12 cellular contexts compared by ENCODE assay signal in genomic region chr1:159187647-159188374, GRCh38. TPM values are rescaled to one million over a fixed set of nuclear protein-coding genes. Genes with fewer than 3 reads are reported as not detected.
A peak's percentile ranks its signal among the peaks of the same experiment; 100 is the strongest.
DNase-seq lines count a peak whose midpoint lies in the region; ATAC-seq, FAIRE-seq and TF ChIP-seq lines count a peak whose summit lies in the region.
"Had no signal": no experiment of that assay in that cellular context is flagged by ENCODE, and none has a peak within 500 bp of the region (broad histone marks: within the 10 kb centered on the region; RNA-seq: fewer than 3 reads in every experiment).

No MANE protein-coding gene starts in this region.

- peak overlapping the region; percentile 85 for H3K4me3 Mint-ChIP-seq in neural crest cell
- no peak overlapping the region for H3K4me3 Mint-ChIP-seq in activated CD4-positive, alpha-beta T cell treated with anti-CD3 and anti-CD28 coated beads, Interleukin-2, amount 10 ng/mL, durations not matched to agents 24 days and 14 days
- H3K4me3 Mint-ChIP-seq in naive thymus-derived CD4-positive, alpha-beta T cell = no peak overlapping the region

- no peaks in the 10 kb centered on the region for H3K27me3 ChIP-seq in naive thymus-derived CD4-positive, alpha-beta T cell (ENCODE audit: control insufficient read depth in 2 of 2, insufficient read depth in 2 of 2, low read length in 2 of 2)

- CTCF ChIA-PET in A549 (lab: Yijun Ruan, JAX) = interaction anchor here (1.1 to 1.7 kb wide), 2 partner anchors 10 to 27 kb away, joined by 3 to 6 read pairs; no protein-coding TSS in a partner anchor
- CTCF ChIA-PET in naive thymus-derived CD4-positive, alpha-beta T cell (lab: Charles Lee) = no interaction called here

- POLR2A ChIA-PET in A549 (lab: Yijun Ruan, JAX) = no interaction called here
- POLR2A ChIA-PET in naive thymus-derived CD4-positive, alpha-beta T cell (lab: Charles Lee) = no interaction called here

- peaks cover 27% of the 10 kb centered on the region for H3K4me1 Mint-ChIP-seq in neural crest cell
- peaks cover 3% of the 10 kb centered on the region for H3K4me1 Mint-ChIP-seq in activated CD4-positive, alpha-beta T cell treated with anti-CD3 and anti-CD28 coated beads, Interleukin-2, amount 10 ng/mL, durations not matched to agents 24 days and 14 days
- H3K4me1 Mint-ChIP-seq in naive thymus-derived CD4-positive, alpha-beta T cell = peaks cover 0 to 11% (median 0%) of the 10 kb centered on the region in 7 donors

- H3K4me2 ChIP-seq in A549 = peak overlapping the region; percentile 53

- H3K27ac Mint-ChIP-seq in neural crest cell (ENCODE audit: unreplicated experiment) = peak overlapping the region; percentile 95
- no peak overlapping the region for H3K27ac Mint-ChIP-seq in activated CD4-positive, alpha-beta T cell treated with anti-CD3 and anti-CD28 coated beads, Interleukin-2, amount 10 ng/mL, durations not matched to agents 24 days and 14 days
- H3K27ac Mint-ChIP-seq in naive thymus-derived CD4-positive, alpha-beta T cell = no peak overlapping the region

- H3K9me3 ChIP-seq in A549 = no peaks in the 10 kb centered on the region
- no peaks in the 10 kb centered on the region for H3K9me3 ChIP-seq in naive thymus-derived CD4-positive, alpha-beta T cell (ENCODE audit: control insufficient read depth in 2 of 3, low read length in 3 of 3)

- H3K27ac ChIP-seq in A549 = no peak overlapping the region
- H3K27ac ChIP-seq in naive thymus-derived CD4-positive, alpha-beta T cell (ENCODE audit: low read depth, low read length) = no peak overlapping the region
- H3K27ac ChIP-seq: SK-N-MC had no signal

- FAIRE-seq in A549 (lab: Jason Lieb, UNC) = no peak

- TF ChIP-seq CTCF in A549 (IDR thresholded peaks at IDR 0.05) = no peak
- no peak for TF ChIP-seq CTCF in fibroblast of pulmonary artery (IDR thresholded peaks at IDR 0.05; ENCODE audit: low read length, missing control alignments)
- TF ChIP-seq CTCF in neural crest cell (conservative IDR thresholded peaks at IDR 0.05) = no peak

- 31% methylated on average over 14 of the region's 14 CpGs for WGBS in A549 (ENCODE audit: missing lambda C conversion rate)

- TF ChIP-seq RAD21 in A549 (conservative IDR thresholded peaks at IDR 0.05 in 1 of 2, IDR thresholded peaks at IDR 0.05 in 1 of 2) = no peak

- no peaks in the 10 kb centered on the region for H3K36me3 Mint-ChIP-seq in neural crest cell (ENCODE audit: low read depth)
- H3K36me3 Mint-ChIP-seq in activated CD4-positive, alpha-beta T cell treated with anti-CD3 and anti-CD28 coated beads, Interleukin-2, amount 10 ng/mL, durations not matched to agents 24 days and 14 days (ENCODE audit: low read depth) = no peaks in the 10 kb centered on the region
- H3K36me3 Mint-ChIP-seq in naive thymus-derived CD4-positive, alpha-beta T cell = no peaks in the 10 kb centered on the region

- H3K27me3 Mint-ChIP-seq in neural crest cell (ENCODE audit: low read depth) = peaks cover 15% of the 10 kb centered on the region
- peaks cover 50% of the 10 kb centered on the region for H3K27me3 Mint-ChIP-seq in activated CD4-positive, alpha-beta T cell treated with anti-CD3 and anti-CD28 coated beads, Interleukin-2, amount 10 ng/mL, durations not matched to agents 24 days and 14 days
- peaks cover 57 to 65% (median 58%) of the 10 kb centered on the region in 5 donors for H3K27me3 Mint-ChIP-seq in naive thymus-derived CD4-positive, alpha-beta T cell

- no peaks in the 10 kb centered on the region for H3K36me3 ChIP-seq in naive thymus-derived CD4-positive, alpha-beta T cell (ENCODE audit: control insufficient read depth in 2 of 3, insufficient read depth in 3 of 3, low read length in 3 of 3)

- no peak for DNase-seq in A549 (ENCODE audit: low read depth in 1 of 2, low spot score in 1 of 2)
- DNase-seq in fibroblast of pulmonary artery (ENCODE audit: low read depth) = no peak
- no peak for DNase-seq in neural crest cell (ENCODE audit: low read depth, low spot score)
- no peak for DNase-seq in LoVo (ENCODE audit: low spot score)
- no peak for DNase-seq in activated CD4-positive, alpha-beta T cell treated with anti-CD3 and anti-CD28 coated beads, Interleukin-2, amount 10 ng/mL, durations not matched to agents 24 days and 14 days
- no peak for DNase-seq in SIG-M5 (lab: John Stamatoyannopoulos, UW)
- no peak for DNase-seq in naive thymus-derived CD4-positive, alpha-beta T cell
- DNase-seq: AML-193; central memory CD4-positive, alpha-beta T cell; NCI-H2081 had no signal

- peak overlapping the region; percentile 26; the same call in 1 of the 3 replicates for H3K4me3 ChIP-seq in A549
- H3K4me3 ChIP-seq in fibroblast of pulmonary artery (replicated peaks; ENCODE audit: low read depth, low read length) = peak overlapping the region; percentile 8
- H3K4me3 ChIP-seq in naive thymus-derived CD4-positive, alpha-beta T cell (ENCODE audit: low read length) = no peak overlapping the region
- H3K4me3 ChIP-seq: SK-N-MC had no signal

- H3K9me3 Mint-ChIP-seq in neural crest cell = no peaks in the 10 kb centered on the region
- no peaks in the 10 kb centered on the region for H3K9me3 Mint-ChIP-seq in activated CD4-positive, alpha-beta T cell treated with anti-CD3 and anti-CD28 coated beads, Interleukin-2, amount 10 ng/mL, durations not matched to agents 24 days and 14 days
- H3K9me3 Mint-ChIP-seq in naive thymus-derived CD4-positive, alpha-beta T cell = no peaks in the 10 kb centered on the region

- ATAC-seq in A549 (peak; percentile 16 to 37; a peak in 2 of 6 replicates), HG03432 (IDR thresholded peaks at IDR 0.05; ENCODE audit: unreplicated experiment) (peak; percentile 4)
- ATAC-seq in naive thymus-derived CD4-positive, alpha-beta T cell = no peak

- intact Hi-C loops in activated CD4-positive, alpha-beta T cell treated with anti-CD3 and anti-CD28 coated beads, Interleukin-2, amount 10 ng/mL, durations not matched to agents 24 days and 14 days (cut with micrococcal nuclease) = no loop called here
- intact Hi-C loops in naive thymus-derived CD4-positive, alpha-beta T cell (cut with micrococcal nuclease) = no loop called here

- TF ChIP-seq POLR2A in A549 (IDR thresholded peaks at IDR 0.05; ENCODE audit: low read length) = no peak

- no peaks in the 10 kb centered on the region for H3K4me1 ChIP-seq in A549
- no peaks in the 10 kb centered on the region for H3K4me1 ChIP-seq in naive thymus-derived CD4-positive, alpha-beta T cell (ENCODE audit: control insufficient read depth in 2 of 2, insufficient read depth in 2 of 2, low read length in 2 of 2)

- no peak for TF ChIP-seq EP300 in A549 (IDR thresholded peaks at IDR 0.05)

TF ChIP-seq in A549, 52 proteins besides CTCF, POLR2A, EP300 and RAD21:
- no peak for TF ChIP-seq JUNB (IDR thresholded peaks at IDR 0.05)
- no peak for TF ChIP-seq PBX3 (IDR thresholded peaks at IDR 0.05)

RNA-seq across cellular contexts. Expression of gene CADM3, which starts 16.4 kb away (rescaled TPM):
- polyA plus RNA-seq in A549 (2011; rRNA removed) = 0.13 and 0.16 TPM in 2 replicates
- polyA plus RNA-seq in A549 (2012; cell fraction: cytosol; rRNA removed) = 0.08 TPM in 2 replicates
- 0.06 and 0.08 TPM in 2 replicates for polyA plus RNA-seq in A549 (2012; cell fraction: nucleus; rRNA removed)
- 0.05 to 0.10 TPM (median 0.10 TPM) in 3 replicates for polyA plus RNA-seq in A549 (2017; fragmentation: RNase III; extraction: RNeasy Plus Mini Kit Qiagen cat#74134 plus additional on column Dnase treatment)
- polyA minus RNA-seq in A549 (2011; rRNA and poly(A)+ RNA removed) = 0.05 TPM in 1 of 2 replicates, not detected in the other
- total RNA-seq in neural crest cell = 10.0 and 10.4 TPM in 2 replicates
- total RNA-seq in activated CD4-positive, alpha-beta T cell treated with anti-CD3 and anti-CD28 coated beads, Interleukin-2, amount 10 ng/mL, durations not matched to agents 24 days and 14 days = not detected in 2 replicates
- total RNA-seq in naive thymus-derived CD4-positive, alpha-beta T cell = not detected
- polyA plus RNA-seq in naive thymus-derived CD4-positive, alpha-beta T cell = not detected

RNA-seq across cellular contexts. Expression of gene ACKR1, which starts 16.9 kb away (rescaled TPM):
- polyA plus RNA-seq in A549 (2011; rRNA removed) (not detected in 2 replicates), A549 (2017; fragmentation: RNase III; extraction: RNeasy Plus Mini Kit Qiagen cat#74134 plus additional on column Dnase treatment) (not detected in 3 replicates)
- polyA plus RNA-seq in A549 (2012; cell fraction: cytosol; rRNA removed) = not detected in 2 replicates
- polyA plus RNA-seq in A549 (2012; cell fraction: nucleus; rRNA removed) = 0.04 TPM in 1 of 2 replicates, not detected in the other
- not detected in 2 replicates for polyA minus RNA-seq in A549 (2011; rRNA and poly(A)+ RNA removed)
- 0.98 and 1.1 TPM in 2 replicates for total RNA-seq in neural crest cell
- not detected in 2 replicates for total RNA-seq in activated CD4-positive, alpha-beta T cell treated with anti-CD3 and anti-CD28 coated beads, Interleukin-2, amount 10 ng/mL, durations not matched to agents 24 days and 14 days
- not detected for total RNA-seq in naive thymus-derived CD4-positive, alpha-beta T cell
- not detected for polyA plus RNA-seq in naive thymus-derived CD4-positive, alpha-beta T cell

Comparison
In these comparisons a context has a peak if more than half of its experiments do, and no peak if none do; other contexts are left out.
1. RNA of gene CADM3, which starts 16.4 kb away (total RNA-seq): 10.0 to 10.4 TPM in neural crest cell; not detected in activated CD4-positive, alpha-beta T cell treated with anti-CD3 and anti-CD28 coated beads, Interleukin-2, amount 10 ng/mL, durations not matched to agents 24 days and 14 days and not detected in naive thymus-derived CD4-positive, alpha-beta T cell; every median in the first group is over 10 times any median in the second.